In the genomic region with DNA sequence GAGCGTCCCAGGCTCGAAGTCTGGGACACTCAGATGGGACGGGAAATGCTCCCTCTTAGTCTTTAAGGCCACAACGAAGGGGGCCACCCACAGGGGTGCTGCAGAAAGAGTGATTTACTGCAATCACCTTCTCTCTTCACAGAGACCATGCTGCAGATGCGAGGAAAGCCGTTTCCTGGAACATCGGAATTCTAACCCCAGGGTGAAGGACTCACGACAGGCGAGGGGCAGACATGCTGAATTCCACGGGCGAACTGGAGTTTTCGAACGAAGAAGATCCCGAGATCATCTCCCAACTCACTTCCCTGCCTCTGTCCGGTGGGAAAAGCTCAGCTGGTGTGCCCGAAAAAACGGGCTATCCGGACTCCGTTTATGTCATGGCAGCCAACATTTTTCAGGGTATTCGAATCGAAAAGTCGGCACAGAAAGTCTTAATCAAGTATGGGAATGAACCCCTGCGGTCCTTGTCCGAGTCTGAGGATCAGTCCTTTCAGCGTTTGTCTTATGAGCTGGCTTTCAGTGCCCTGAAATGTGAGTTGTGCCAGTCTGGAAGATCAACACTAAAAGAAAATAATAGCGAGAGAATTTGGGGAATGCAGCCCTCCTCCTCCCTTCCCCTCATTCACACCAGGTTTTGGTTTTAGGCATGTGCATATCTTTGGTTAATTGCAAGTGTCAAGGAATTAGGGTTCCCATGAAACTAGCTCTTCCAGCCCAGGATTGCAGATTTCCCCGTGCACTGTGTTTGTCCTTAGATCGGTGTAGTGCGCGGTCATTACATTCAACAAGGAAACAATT, we compare ENCODE assay signal across 8 cellular contexts. TPM values are rescaled to one million over a fixed set of nuclear protein-coding genes. Genes with fewer than 3 reads are reported as not detected.
DNase-seq lines count a peak whose midpoint lies in the region; ATAC-seq, FAIRE-seq and TF ChIP-seq lines count a peak whose summit lies in the region.

No MANE protein-coding gene starts in this region.

- H3K9ac ChIP-seq in liver (ENCODE audit: low read depth in 1 of 2, low read length in 2 of 2) (no peak overlapping the region), HepG2 (ENCODE audit: insufficient read depth, low read depth, low read length) (no peak overlapping the region)

- no peaks in the 10 kb centered on the region for H4K20me1 ChIP-seq in HepG2 (ENCODE audit: insufficient read depth, low read length)

- ATAC-seq in HepG2 = no peak
- peak; percentile 31 for ATAC-seq in body of pancreas
- peak; percentile 29 to 43 for ATAC-seq in lower lobe of right lung
- ATAC-seq in upper lobe of left lung (ENCODE audit: low FRiP score in 2 of 2) = peak; percentile 13 to 51

- TF ChIP-seq POLR2A in HepG2 (IDR thresholded peaks at IDR 0.05; ENCODE audit: insufficient read depth in 1 of 2, low read depth in 2 of 2, low read length in 2 of 2) = no peak
- TF ChIP-seq POLR2A in body of pancreas (IDR thresholded peaks at IDR 0.05) = peak in 1 of 3 donors; percentile 29
- no peak for TF ChIP-seq POLR2A in upper lobe of left lung (IDR thresholded peaks at IDR 0.05)

- CTCF ChIA-PET in HepG2 (lab: Yijun Ruan, JAX; ENCODE audit: low intra/inter-chr PET ratio, low total read pairs) = no interaction called here

- no peaks in the 10 kb centered on the region for H3K79me2 ChIP-seq in HepG2 (ENCODE audit: insufficient read depth, low read length)

- TF ChIP-seq EP300 in HepG2 (IDR thresholded peaks at IDR 0.05; ENCODE audit: low read depth in 2 of 2, low read length in 2 of 2) (no peak), HepG2 (CRISPR knock-in tag; IDR thresholded peaks at IDR 0.05; ENCODE audit: borderline replicate concordance) (no peak), upper lobe of left lung (IDR thresholded peaks at IDR 0.05) (no peak)

- H3K27me3 ChIP-seq in liver (ENCODE audit: control insufficient read depth in 4 of 4, insufficient read depth in 4 of 4, low read length in 3 of 4) = peaks cover 0 to 7% (median 0%) of the 10 kb centered on the region in 4 donors
- H3K27me3 ChIP-seq in HepG2 (ENCODE audit: control insufficient read depth in 1 of 2, insufficient read depth in 2 of 2, low read length in 2 of 2) = no peaks in the 10 kb centered on the region
- H3K27me3 ChIP-seq in body of pancreas = no peaks in the 10 kb centered on the region
- peaks cover 15% of the 10 kb centered on the region for H3K27me3 ChIP-seq in lower lobe of right lung (ENCODE audit: low read depth)
- H3K27me3 ChIP-seq in upper lobe of left lung = peaks cover 0 to 3% (median 0%) of the 10 kb centered on the region in 4 donors

- in situ Hi-C loops in HepG2 (cut with HindIII; ENCODE audit: extremely low pct_ligation_motif_present, low pct_unique_long_range_greater_than_20kb) = no loop called here

- no peak for FAIRE-seq in HepG2 (lab: Jason Lieb, UNC)

- H3K36me3 ChIP-seq in liver (ENCODE audit: control insufficient read depth in 4 of 4, insufficient read depth in 3 of 4, low read depth in 1 of 4, low read length in 3 of 4) (no peaks in the 10 kb centered on the region), HepG2 (replicated peaks in 1 of 2; ENCODE audit: control insufficient read depth in 1 of 2, insufficient read depth in 2 of 2, low read length in 2 of 2) (no peaks in the 10 kb centered on the region), body of pancreas (replicated peaks in 1 of 2; ENCODE audit: insufficient read depth in 1 of 2, low read depth in 2 of 2) (no peaks in the 10 kb centered on the region), lower lobe of right lung (no peaks in the 10 kb centered on the region), upper lobe of left lung (no peaks in the 10 kb centered on the region)

- TF ChIP-seq RAD21 in liver (IDR thresholded peaks at IDR 0.05) = no peak
- no peak for TF ChIP-seq RAD21 in HepG2 (CRISPR knock-in tag; IDR thresholded peaks at IDR 0.05)

- no peak overlapping the region for H2AFZ ChIP-seq in HepG2 (ENCODE audit: low read length)

- intact Hi-C loops in HepG2 (cut with micrococcal nuclease; ENCODE audit: unreplicated experiment) = no loop called here
- intact Hi-C loops in body of pancreas (cut with DNase I) = no loop called here
- intact Hi-C loops in lower lobe of right lung (cut with DNase I) = no loop called here

- DNase-seq in HepG2 (ENCODE audit: low spot score) (no peak), body of pancreas (peak; percentile 14 to 52 (median 36)), lower lobe of right lung (no peak), upper lobe of left lung (peak in 1 of 2 donors; percentile 26), NCI-H2196 treated with DMSO at 0.1 percent for 48 hours (lab: John Stamatoyannopoulos, UW; ENCODE audit: unreplicated experiment) (no peak), NCI-H2107 (lab: John Stamatoyannopoulos, UW) (no peak), T-helper 9 cell (no peak)

- H3K9me3 ChIP-seq in liver (ENCODE audit: control insufficient read depth in 4 of 4, low read length in 3 of 4) (peaks cover 0 to 3% (median 0%) of the 10 kb centered on the region in 4 donors), HepG2 (ENCODE audit: low read length) (no peaks in the 10 kb centered on the region), body of pancreas (no peaks in the 10 kb centered on the region), lower lobe of right lung (no peaks in the 10 kb centered on the region), upper lobe of left lung (no peaks in the 10 kb centered on the region)

- H3K27ac ChIP-seq in liver (ENCODE audit: low read depth in 1 of 2, low read length in 2 of 2) = no peak overlapping the region
- no peak overlapping the region for H3K27ac ChIP-seq in HepG2 (ENCODE audit: extremely low read length, insufficient read depth, low read length)
- peak overlapping the region in 3 of 4 donors; percentile 85 to 89 (median 86) for H3K27ac ChIP-seq in body of pancreas
- peak overlapping the region; percentile 77 for H3K27ac ChIP-seq in lower lobe of right lung
- H3K27ac ChIP-seq in upper lobe of left lung = peak overlapping the region; percentile 55 to 85 (median 70)

- TF ChIP-seq CTCF in liver (IDR thresholded peaks at IDR 0.05; ENCODE audit: low read depth, low read length, missing input control) (no peak), HepG2 (CRISPR knock-in tag; IDR thresholded peaks at IDR 0.05) (no peak), body of pancreas (IDR thresholded peaks at IDR 0.05) (no peak), lower lobe of right lung (IDR thresholded peaks at IDR 0.05) (no peak), upper lobe of left lung (IDR thresholded peaks at IDR 0.05) (no peak)

- H3K4me1 ChIP-seq in liver (ENCODE audit: control insufficient read depth in 4 of 4, insufficient read depth in 4 of 4, low read length in 3 of 4) (peaks cover 0 to 9% (median 6%) of the 10 kb centered on the region in 4 donors), HepG2 (ENCODE audit: insufficient read depth, low read length) (peaks cover 4% of the 10 kb centered on the region), body of pancreas (peaks cover 13% of the 10 kb centered on the region), lower lobe of right lung (peaks cover 12% of the 10 kb centered on the region), upper lobe of left lung (peaks cover 0 to 16% (median 3%) of the 10 kb centered on the region in 4 donors)

- WGBS in liver = 28% methylated on average over 30 of the region's 30 CpGs
- WGBS in HepG2 (ENCODE audit: low lambda C conversion rate) = 80% methylated on average over 30 of the region's 30 CpGs
- WGBS in body of pancreas, 2 donors = 3 to 8% methylated on average over 30 of the region's 30 CpGs
- 13 to 46% methylated on average over 15 to 30 of the region's 30 CpGs for WGBS in upper lobe of left lung, 2 donors

- H3K4me3 ChIP-seq in liver (ENCODE audit: low read depth in 1 of 3, low read length in 3 of 3) (peak overlapping the region in 2 of 3 donors; percentile 59 to 62), HepG2 (replicated peaks in 1 of 3; ENCODE audit: insufficient read depth in 1 of 3, low read depth in 2 of 3, low read length in 3 of 3) (peak overlapping the region in 1 of 3 experiments; percentile 41; a peak in 1 of 6 replicates), body of pancreas (peak overlapping the region; percentile 67 to 82), lower lobe of right lung (peak overlapping the region; percentile 70), upper lobe of left lung (peak overlapping the region in 3 of 4 donors; percentile 52 to 68 (median 64))

- BruUV-seq in HepG2 (replicated peaks; lab: Mats Ljungman, UMichigan) = no TSS peak

- H3K4me2 ChIP-seq in HepG2 (ENCODE audit: low read depth, low read length) = no peak overlapping the region

- POLR2A ChIA-PET in HepG2 (lab: Yijun Ruan, JAX) = no interaction called here

TF ChIP-seq in liver, 16 proteins besides CTCF, POLR2A, EP300 and RAD21 (continues in another document):
- TF ChIP-seq NR2F2 (IDR thresholded peaks at IDR 0.05) (no peak), TAF1 (conservative IDR thresholded peaks at IDR 0.05) (no peak)

RNA-seq across cellular contexts. Expression of gene NSUN7, which starts 0.9 kb away (rescaled TPM):
- 1 to 10 TPM; 2.1 to 4.5 TPM for total RNA-seq in liver
- under 1 TPM; 0.21 to 0.43 TPM for polyA plus RNA-seq in liver
- not detected in 2 replicates for total RNA-seq in HepG2 (2016; rRNA removed; fragmentation: Illumina TruSeq; extraction: Trizol)
- not detected in 2 replicates for total RNA-seq in HepG2 (2016; cell fraction: cytosol; rRNA removed; fragmentation: Illumina TruSeq; extraction: Trizol; ENCODE audit: low read depth)
- 0.09 and 0.10 TPM in 2 replicates for total RNA-seq in HepG2 (2016; cell fraction: insoluble cytoplasmic fraction; rRNA removed; fragmentation: Illumina TruSeq; extraction: Trizol)
- total RNA-seq in HepG2 (2016; cell fraction: membrane; rRNA removed; fragmentation: Illumina TruSeq; extraction: Trizol) = 0.09 TPM in 1 of 2 replicates, not detected in the other
- total RNA-seq in HepG2 (2016; cell fraction: nucleus; rRNA removed; fragmentation: Illumina TruSeq; extraction: Trizol) = not detected in 2 replicates
- polyA plus RNA-seq in HepG2 (2011; rRNA removed) = 0.05 and 0.07 TPM in 2 replicates
- polyA plus RNA-seq in HepG2 (2011; cell fraction: cytosol; rRNA removed) = 0.04 TPM in 2 replicates
- polyA plus RNA-seq in HepG2 (2011; cell fraction: nucleus; rRNA removed) = 0.05 and 0.14 TPM in 2 replicates
- polyA plus RNA-seq in HepG2 (2012) = 0.12 and 0.21 TPM in 2 replicates
- polyA plus RNA-seq in HepG2 (2016; cell fraction: cytosol; fragmentation: Illumina TruSeq; extraction: Trizol; ENCODE audit: low read depth) = not detected in 2 replicates
- polyA plus RNA-seq in HepG2 (2016; cell fraction: insoluble cytoplasmic fraction; fragmentation: Illumina TruSeq; extraction: Trizol; ENCODE audit: low read depth) = not detected in 2 replicates
- not detected in 2 replicates for polyA plus RNA-seq in HepG2 (2016; cell fraction: membrane; fragmentation: Illumina TruSeq; extraction: Trizol; ENCODE audit: low read depth)
- polyA plus RNA-seq in HepG2 (2016; cell fraction: nucleus; fragmentation: Illumina TruSeq; extraction: Trizol; ENCODE audit: insufficient read depth, low read depth) = not detected in 2 replicates
- 0.08 TPM in 1 of 2 replicates, not detected in the other for polyA minus RNA-seq in HepG2 (2011; rRNA and poly(A)+ RNA removed; ENCODE audit: low replicate concordance)
- not detected in 2 replicates for polyA minus RNA-seq in HepG2 (2011; cell fraction: cytosol; rRNA and poly(A)+ RNA removed)
- polyA minus RNA-seq in HepG2 (2011; cell fraction: nucleus; rRNA and poly(A)+ RNA removed) = not detected in 2 replicates
- total RNA-seq in body of pancreas = 10 to 100 TPM; 14.3 to 35.3 TPM
- total RNA-seq in lower lobe of right lung = 9.2 TPM
- 10 to 100 TPM in 3 of 6 donors, 1 to 10 TPM in 3; 5.9 to 47.1 (median 12.3) TPM for total RNA-seq in upper lobe of left lung

Comparison
In these comparisons a context has a peak if more than half of its experiments do, and no peak if none do; other contexts are left out.
1. H3K27ac ChIP-seq: peak in body of pancreas (3 of 4), lower lobe of right lung (single experiment) and upper lobe of left lung (4 of 4); none in liver (0 of 2) and HepG2 (single experiment).
2. DNase-seq: peak in body of pancreas (4 of 4); none in HepG2 (single experiment), lower lobe of right lung (single experiment), NCI-H2196 treated with DMSO at 0.1 percent for 48 hours (single experiment), NCI-H2107 (single experiment) and T-helper 9 cell (single experiment).